Comparison of ENCODE assay signal across 8 cellular contexts in the genomic region with DNA sequence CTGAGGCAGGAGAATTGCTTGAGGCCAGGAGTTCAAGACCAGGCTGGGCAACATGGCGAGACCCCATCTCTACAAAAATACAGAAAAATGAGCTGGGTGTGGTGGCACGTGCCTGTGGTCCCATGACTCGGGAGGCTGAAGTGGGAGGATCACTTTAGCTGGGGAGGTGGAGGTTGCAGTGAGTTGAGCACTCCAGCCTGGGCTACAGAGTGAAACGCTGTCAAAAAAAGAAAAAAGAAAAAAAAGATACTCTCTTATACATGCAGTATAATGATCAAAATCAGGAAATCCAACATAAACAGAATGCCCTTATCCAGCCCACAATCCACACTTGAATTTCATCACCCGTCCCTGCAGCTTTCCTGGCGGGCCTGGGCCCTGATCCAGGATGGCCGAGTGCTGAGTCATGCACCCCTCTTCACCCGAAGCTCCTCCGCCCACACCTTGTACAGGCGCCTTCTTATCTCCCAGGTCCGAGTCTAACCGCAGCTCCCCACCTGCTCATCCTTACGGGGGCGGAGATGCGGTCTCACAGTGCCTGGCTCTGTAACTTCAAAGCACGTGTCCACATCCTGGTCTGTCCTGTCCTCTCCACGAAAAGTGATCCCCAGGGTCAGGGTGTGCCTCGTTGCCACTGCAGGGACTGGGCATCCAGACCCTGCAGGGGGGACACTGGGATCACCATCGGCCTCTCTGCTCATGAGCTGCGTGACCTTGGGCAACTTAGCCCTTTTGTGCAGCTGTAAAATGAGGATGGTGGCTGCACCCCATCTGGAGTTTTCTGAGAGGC.
DNase-seq lines count a peak whose midpoint lies in the region; ATAC-seq and TF ChIP-seq lines count a peak whose summit lies in the region.

No MANE protein-coding gene starts in this region.

- ATAC-seq in sciatic nerve (peak; percentile 71), HG02884 (IDR thresholded peaks at IDR 0.05; ENCODE audit: unreplicated experiment) (no peak)

- no peak for TF ChIP-seq CTCF in fibroblast of villous mesenchyme (IDR thresholded peaks at IDR 0.05; ENCODE audit: insufficient read depth, low read depth, low read length)

- H3K4me3 ChIP-seq in fibroblast of villous mesenchyme (ENCODE audit: low read depth, low read length) = no peak overlapping the region

- intact Hi-C loops in sciatic nerve (cut with DNase I) = no loop called here

- peak; percentile 92 for DNase-seq in GM03348 (ENCODE audit: low spot score)
- peak; percentile 96 for DNase-seq in RPMI7951 (ENCODE audit: low read depth)
- peak; percentile 95 for DNase-seq in fibroblast of villous mesenchyme (ENCODE audit: low read depth)
- DNase-seq in sciatic nerve (ENCODE audit: low spot score) = peak; percentile 71
- no peak for DNase-seq in NCI-H446 (lab: John Stamatoyannopoulos, UW)
- no peak for DNase-seq in NCI-H524 treated with DMSO at 0.1 percent for 48 hours (lab: John Stamatoyannopoulos, UW)
- DNase-seq in NCI-H1105 (lab: John Stamatoyannopoulos, UW) = no peak

Comparison
In these comparisons a context has a peak if more than half of its experiments do, and no peak if none do; other contexts are left out.
1. DNase-seq: peak in GM03348 (single experiment), RPMI7951 (single experiment), fibroblast of villous mesenchyme (single experiment) and sciatic nerve (single experiment); none in NCI-H446 (0 of 2), NCI-H524 treated with DMSO at 0.1 percent for 48 hours (single experiment) and NCI-H1105 (single experiment).